In the genomic region with DNA sequence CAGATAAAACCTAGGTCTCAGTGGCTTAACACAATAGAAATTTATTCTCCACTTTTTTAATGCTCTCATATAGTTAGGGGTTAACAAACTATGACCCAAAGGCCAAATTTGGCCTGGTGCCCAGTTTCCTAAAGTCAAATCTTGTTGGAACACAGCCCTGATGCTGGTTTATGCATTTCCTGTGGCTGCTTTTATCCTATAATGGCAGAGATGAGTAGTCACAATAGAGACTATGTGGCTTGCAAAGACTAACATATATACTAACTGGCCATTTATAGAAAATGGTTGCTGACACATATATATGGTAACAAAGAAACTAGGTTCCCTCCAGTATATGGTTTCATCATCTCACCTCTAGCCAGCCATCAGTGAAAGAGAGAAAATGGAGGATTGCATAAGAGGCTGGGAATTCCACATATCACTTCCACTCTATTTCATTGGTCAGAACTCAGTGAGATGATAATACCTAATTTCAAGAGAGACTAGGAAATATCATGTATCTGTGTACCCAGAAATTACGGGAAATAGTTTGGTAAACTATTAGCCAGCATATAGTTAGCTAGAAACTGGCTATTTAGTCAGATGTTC, we compare ENCODE assay signal across 2 cellular contexts.
TF ChIP-seq lines count a peak whose summit lies in the region.

No MANE protein-coding gene starts in this region.

TF ChIP-seq in SK-N-SH, 30 proteins besides CTCF, POLR2A, EP300 and RAD21 (continued from another document):
- TF ChIP-seq EZH2phosphoT487 (IDR thresholded peaks at IDR 0.05; ENCODE audit: borderline replicate concordance, low read depth), result no peak
- TF ChIP-seq, protein P1, sequence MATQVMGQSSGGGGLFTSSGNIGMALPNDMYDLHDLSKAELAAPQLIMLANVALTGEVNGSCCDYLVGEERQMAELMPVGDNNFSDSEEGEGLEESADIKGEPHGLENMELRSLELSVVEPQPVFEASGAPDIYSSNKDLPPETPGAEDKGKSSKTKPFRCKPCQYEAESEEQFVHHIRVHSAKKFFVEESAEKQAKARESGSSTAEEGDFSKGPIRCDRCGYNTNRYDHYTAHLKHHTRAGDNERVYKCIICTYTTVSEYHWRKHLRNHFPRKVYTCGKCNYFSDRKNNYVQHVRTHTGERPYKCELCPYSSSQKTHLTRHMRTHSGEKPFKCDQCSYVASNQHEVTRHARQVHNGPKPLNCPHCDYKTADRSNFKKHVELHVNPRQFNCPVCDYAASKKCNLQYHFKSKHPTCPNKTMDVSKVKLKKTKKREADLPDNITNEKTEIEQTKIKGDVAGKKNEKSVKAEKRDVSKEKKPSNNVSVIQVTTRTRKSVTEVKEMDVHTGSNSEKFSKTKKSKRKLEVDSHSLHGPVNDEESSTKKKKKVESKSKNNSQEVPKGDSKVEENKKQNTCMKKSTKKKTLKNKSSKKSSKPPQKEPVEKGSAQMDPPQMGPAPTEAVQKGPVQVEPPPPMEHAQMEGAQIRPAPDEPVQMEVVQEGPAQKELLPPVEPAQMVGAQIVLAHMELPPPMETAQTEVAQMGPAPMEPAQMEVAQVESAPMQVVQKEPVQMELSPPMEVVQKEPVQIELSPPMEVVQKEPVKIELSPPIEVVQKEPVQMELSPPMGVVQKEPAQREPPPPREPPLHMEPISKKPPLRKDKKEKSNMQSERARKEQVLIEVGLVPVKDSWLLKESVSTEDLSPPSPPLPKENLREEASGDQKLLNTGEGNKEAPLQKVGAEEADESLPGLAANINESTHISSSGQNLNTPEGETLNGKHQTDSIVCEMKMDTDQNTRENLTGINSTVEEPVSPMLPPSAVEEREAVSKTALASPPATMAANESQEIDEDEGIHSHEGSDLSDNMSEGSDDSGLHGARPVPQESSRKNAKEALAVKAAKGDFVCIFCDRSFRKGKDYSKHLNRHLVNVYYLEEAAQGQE (IDR thresholded peaks at IDR 0.05; ENCODE audit: low read depth, low read length), result no peak
- TF ChIP-seq RCOR1 (IDR thresholded peaks at IDR 0.05; ENCODE audit: low read length), result no peak
- TF ChIP-seq GABPA (IDR thresholded peaks at IDR 0.05; ENCODE audit: low read depth), result no peak
- TF ChIP-seq, protein P2, sequence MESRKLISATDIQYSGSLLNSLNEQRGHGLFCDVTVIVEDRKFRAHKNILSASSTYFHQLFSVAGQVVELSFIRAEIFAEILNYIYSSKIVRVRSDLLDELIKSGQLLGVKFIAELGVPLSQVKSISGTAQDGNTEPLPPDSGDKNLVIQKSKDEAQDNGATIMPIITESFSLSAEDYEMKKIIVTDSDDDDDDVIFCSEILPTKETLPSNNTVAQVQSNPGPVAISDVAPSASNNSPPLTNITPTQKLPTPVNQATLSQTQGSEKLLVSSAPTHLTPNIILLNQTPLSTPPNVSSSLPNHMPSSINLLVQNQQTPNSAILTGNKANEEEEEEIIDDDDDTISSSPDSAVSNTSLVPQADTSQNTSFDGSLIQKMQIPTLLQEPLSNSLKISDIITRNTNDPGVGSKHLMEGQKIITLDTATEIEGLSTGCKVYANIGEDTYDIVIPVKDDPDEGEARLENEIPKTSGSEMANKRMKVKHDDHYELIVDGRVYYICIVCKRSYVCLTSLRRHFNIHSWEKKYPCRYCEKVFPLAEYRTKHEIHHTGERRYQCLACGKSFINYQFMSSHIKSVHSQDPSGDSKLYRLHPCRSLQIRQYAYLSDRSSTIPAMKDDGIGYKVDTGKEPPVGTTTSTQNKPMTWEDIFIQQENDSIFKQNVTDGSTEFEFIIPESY (IDR thresholded peaks at IDR 0.05; ENCODE audit: borderline replicate concordance, low read depth), result no peak
- TF ChIP-seq CHD2 (IDR thresholded peaks at IDR 0.05; ENCODE audit: low read length, partially characterized antibody), result no peak
- TF ChIP-seq, protein P3, sequence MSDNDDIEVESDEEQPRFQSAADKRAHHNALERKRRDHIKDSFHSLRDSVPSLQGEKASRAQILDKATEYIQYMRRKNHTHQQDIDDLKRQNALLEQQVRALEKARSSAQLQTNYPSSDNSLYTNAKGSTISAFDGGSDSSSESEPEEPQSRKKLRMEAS (IDR thresholded peaks at IDR 0.05; ENCODE audit: low read depth), result no peak
- TF ChIP-seq FOXM1 (IDR thresholded peaks at IDR 0.05; ENCODE audit: low read depth), result no peak
- peak; percentile 74 for TF ChIP-seq NFIC (IDR thresholded peaks at IDR 0.05; ENCODE audit: borderline replicate concordance)
- TF ChIP-seq, protein P4, sequence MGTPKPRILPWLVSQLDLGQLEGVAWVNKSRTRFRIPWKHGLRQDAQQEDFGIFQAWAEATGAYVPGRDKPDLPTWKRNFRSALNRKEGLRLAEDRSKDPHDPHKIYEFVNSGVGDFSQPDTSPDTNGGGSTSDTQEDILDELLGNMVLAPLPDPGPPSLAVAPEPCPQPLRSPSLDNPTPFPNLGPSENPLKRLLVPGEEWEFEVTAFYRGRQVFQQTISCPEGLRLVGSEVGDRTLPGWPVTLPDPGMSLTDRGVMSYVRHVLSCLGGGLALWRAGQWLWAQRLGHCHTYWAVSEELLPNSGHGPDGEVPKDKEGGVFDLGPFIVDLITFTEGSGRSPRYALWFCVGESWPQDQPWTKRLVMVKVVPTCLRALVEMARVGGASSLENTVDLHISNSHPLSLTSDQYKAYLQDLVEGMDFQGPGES (IDR thresholded peaks at IDR 0.05; ENCODE audit: low read depth, low read length), result no peak
- TF ChIP-seq JUND (IDR thresholded peaks at IDR 0.05), result 0 out of 2 replicates have a peak, but pooled peaks have one; percentile 8

TF ChIP-seq in SK-N-SH treated with all-trans-retinoic acid at 6 μM for 48 hours, 23 proteins besides CTCF, POLR2A, EP300 and RAD21 (continued from another document):
- TF ChIP-seq, protein P5, sequence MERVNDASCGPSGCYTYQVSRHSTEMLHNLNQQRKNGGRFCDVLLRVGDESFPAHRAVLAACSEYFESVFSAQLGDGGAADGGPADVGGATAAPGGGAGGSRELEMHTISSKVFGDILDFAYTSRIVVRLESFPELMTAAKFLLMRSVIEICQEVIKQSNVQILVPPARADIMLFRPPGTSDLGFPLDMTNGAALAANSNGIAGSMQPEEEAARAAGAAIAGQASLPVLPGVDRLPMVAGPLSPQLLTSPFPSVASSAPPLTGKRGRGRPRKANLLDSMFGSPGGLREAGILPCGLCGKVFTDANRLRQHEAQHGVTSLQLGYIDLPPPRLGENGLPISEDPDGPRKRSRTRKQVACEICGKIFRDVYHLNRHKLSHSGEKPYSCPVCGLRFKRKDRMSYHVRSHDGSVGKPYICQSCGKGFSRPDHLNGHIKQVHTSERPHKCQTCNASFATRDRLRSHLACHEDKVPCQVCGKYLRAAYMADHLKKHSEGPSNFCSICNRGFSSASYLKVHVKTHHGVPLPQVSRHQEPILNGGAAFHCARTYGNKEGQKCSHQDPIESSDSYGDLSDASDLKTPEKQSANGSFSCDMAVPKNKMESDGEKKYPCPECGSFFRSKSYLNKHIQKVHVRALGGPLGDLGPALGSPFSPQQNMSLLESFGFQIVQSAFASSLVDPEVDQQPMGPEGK (CRISPR knock-in tag; IDR thresholded peaks at IDR 0.05; ENCODE audit: borderline replicate concordance), result no peak
TF ChIP-seq in SK-N-SH treated with all-trans-retinoic acid at 6 μM for 48 hours: peak in this region for 0.
